ENCODE assay signal across 24 cellular contexts in genomic region chr14:22220427-22220826, GRCh38.
A peak's percentile ranks its signal among the peaks of the same experiment; 100 is the strongest.
DNase-seq lines count a peak whose midpoint lies in the region; ATAC-seq and TF ChIP-seq lines count a peak whose summit lies in the region.
"Had no signal": no experiment of that assay in that cellular context is flagged by ENCODE, and none has a peak within 500 bp of the region (broad histone marks: within the 10 kb centered on the region; RNA-seq: fewer than 3 reads in every experiment).

No MANE protein-coding gene starts in this region.

- no peak overlapping the region for H3K4me2 ChIP-seq in PC-3 (ENCODE audit: low read length)

- CTCF ChIA-PET in PC-3 (lab: Charles Lee), result interaction anchor here (0.7 to 2.3 kb wide), 7 partner anchors 18 to 160 kb away, joined by 3 to 13 read pairs (median 6); no protein-coding TSS in a partner anchor
- CTCF ChIA-PET in activated CD4-positive, alpha-beta memory T cell treated with anti-CD3 and anti-CD28 coated beads for 36 hours (lab: Charles Lee), result no interaction called here

- H3K27me3 Mint-ChIP-seq in activated CD4-positive, alpha-beta memory T cell treated with anti-CD3 and anti-CD28 coated beads for 36 hours, result no peaks in the 10 kb centered on the region
- no peaks in the 10 kb centered on the region for H3K27me3 Mint-ChIP-seq in T-helper 2 cell treated with Interferon-gamma antibody and Interleukin-4, amounts not matched to agents 5 μg/mL and 100 μg/mL, for 36 hours (ENCODE audit: low read depth)
- H3K27me3 Mint-ChIP-seq: activated CD4-positive, alpha-beta memory T cell treated with anti-CD3 and anti-CD28 coated beads, Interleukin-2, amount 10 ng/mL, durations not matched to agents 7 days and 5 days; T-cell had no signal

- H3K4me3 Mint-ChIP-seq in activated CD4-positive, alpha-beta memory T cell treated with anti-CD3 and anti-CD28 coated beads for 36 hours, result no peak overlapping the region
- H3K4me3 Mint-ChIP-seq in T-helper 2 cell treated with Interferon-gamma antibody and Interleukin-4, amounts not matched to agents 5 μg/mL and 100 μg/mL, for 36 hours, result no peak overlapping the region
- H3K4me3 Mint-ChIP-seq: activated CD4-positive, alpha-beta memory T cell treated with anti-CD3 and anti-CD28 coated beads, Interleukin-2, amount 10 ng/mL, durations not matched to agents 7 days and 5 days; B cell; nephron; T-cell had no signal

- H2AFZ ChIP-seq in PC-3 (ENCODE audit: low read length), result no peak overlapping the region

- ATAC-seq in PC-3, result peak; percentile 96
- ATAC-seq: psoas muscle, T-cell had no signal

- no peaks in the 10 kb centered on the region for H3K79me2 ChIP-seq in PC-3 (ENCODE audit: low read length)

- no peaks in the 10 kb centered on the region for H3K36me3 Mint-ChIP-seq in activated CD4-positive, alpha-beta memory T cell treated with anti-CD3 and anti-CD28 coated beads for 36 hours
- H3K36me3 Mint-ChIP-seq in T-helper 2 cell treated with Interferon-gamma antibody and Interleukin-4, amounts not matched to agents 5 μg/mL and 100 μg/mL, for 36 hours (ENCODE audit: low read depth), result no peaks in the 10 kb centered on the region
- H3K36me3 Mint-ChIP-seq: T-cell had no signal

- TF ChIP-seq CTCF in PC-3 (conservative IDR thresholded peaks at IDR 0.05; ENCODE audit: low read depth, low read length), result peak; percentile 61
- no peak for TF ChIP-seq CTCF in cardiac fibroblast (IDR thresholded peaks at IDR 0.05; ENCODE audit: low read depth, low read length)

- POLR2A ChIA-PET in PC-3 (lab: Charles Lee; ENCODE audit: unreplicated experiment), result interaction anchor here (0.6 kb wide), 1 partner anchor 114 kb away, joined by 5 read pairs; no protein-coding TSS in a partner anchor
- POLR2A ChIA-PET in activated CD4-positive, alpha-beta memory T cell treated with anti-CD3 and anti-CD28 coated beads for 36 hours (lab: Charles Lee), result no interaction called here

- no peaks in the 10 kb centered on the region for H3K9me3 ChIP-seq in PC-3 (ENCODE audit: low read length)
- H3K9me3 ChIP-seq: esophagus squamous epithelium, Peyer's patch, psoas muscle, uterus had no signal

- no peak overlapping the region for H3K27ac Mint-ChIP-seq in activated CD4-positive, alpha-beta memory T cell treated with anti-CD3 and anti-CD28 coated beads for 36 hours
- H3K27ac Mint-ChIP-seq in T-helper 2 cell treated with Interferon-gamma antibody and Interleukin-4, amounts not matched to agents 5 μg/mL and 100 μg/mL, for 36 hours, result no peak overlapping the region
- H3K27ac Mint-ChIP-seq: activated CD4-positive, alpha-beta memory T cell treated with anti-CD3 and anti-CD28 coated beads, Interleukin-2, amount 10 ng/mL, durations not matched to agents 7 days and 5 days; B cell; nephron had no signal

- no peaks in the 10 kb centered on the region for H3K36me3 ChIP-seq in PC-3 (ENCODE audit: low read depth, low read length)
- H3K36me3 ChIP-seq: esophagus squamous epithelium, Peyer's patch, uterus, WERI-Rb-1 had no signal

- H3K4me1 Mint-ChIP-seq in activated CD4-positive, alpha-beta memory T cell treated with anti-CD3 and anti-CD28 coated beads for 36 hours (ENCODE audit: low read depth), result peaks cover 10% of the 10 kb centered on the region
- peaks cover 6% of the 10 kb centered on the region for H3K4me1 Mint-ChIP-seq in T-helper 2 cell treated with Interferon-gamma antibody and Interleukin-4, amounts not matched to agents 5 μg/mL and 100 μg/mL, for 36 hours (ENCODE audit: low read depth)
- H3K4me1 Mint-ChIP-seq: nephron had no signal

- H3K9ac ChIP-seq in PC-3 (ENCODE audit: low read length), result no peak overlapping the region

- peak; percentile 9 for DNase-seq in H4 (ENCODE audit: low spot score)
- peak; percentile 68 for DNase-seq in PC-3
- peak; percentile 1 to 43 for DNase-seq in cardiac fibroblast (ENCODE audit: low read depth in 2 of 2)
- DNase-seq in kidney tubule cell (ENCODE audit: low spot score), result peak; percentile 31
- no peak for DNase-seq in activated CD4-positive, alpha-beta memory T cell treated with anti-CD3 and anti-CD28 coated beads for 36 hours
- no peak for DNase-seq in NCI-H1930 (lab: John Stamatoyannopoulos, UW)
- DNase-seq in NOMO-1 treated with dmso at 0.1 percent for 144 hours (lab: John Stamatoyannopoulos, UW; ENCODE audit: unreplicated experiment), result no peak
- no peak for DNase-seq in T-helper 2 cell treated with Interferon-gamma antibody and Interleukin-4, amounts not matched to agents 5 μg/mL and 100 μg/mL, for 36 hours (ENCODE audit: low spot score)
- DNase-seq: activated CD4-positive, alpha-beta memory T cell treated with anti-CD3 and anti-CD28 coated beads, Interleukin-2, amount 10 ng/mL, durations not matched to agents 7 days and 5 days; activated naive CD4-positive, alpha-beta T cell treated with Interleukin-2 at 50 U/mL for 16 hours; activated T-cell treated with anti-CD3 and anti-CD28 coated beads, Interleukin-2, amount 50 U/mL, for 1 hour; Calu3; esophagus squamous epithelium; NCI-H146; NCI-H774; Peyer's patch; psoas muscle; stimulated activated CD4-positive, alpha-beta T cell treated with anti-CD3 and anti-CD28 coated beads, Interleukin-4, amount 100 ng/mL, for 4 hours; substantia nigra; T-cell; uterus; WERI-Rb-1 had no signal

- intact Hi-C loops in PC-3 (cut with micrococcal nuclease), result loop anchor here (2.0 kb wide), 3 partner anchors 82 to 250 kb away; no protein-coding TSS in a partner anchor
- intact Hi-C loops in activated CD4-positive, alpha-beta memory T cell treated with anti-CD3 and anti-CD28 coated beads for 36 hours (cut with micrococcal nuclease), result loop anchor here (2.0 to 5.0 kb wide), 2 partner anchors 20 to 352 kb away; no protein-coding TSS in a partner anchor

- H4K20me1 ChIP-seq in PC-3 (ENCODE audit: low read length), result no peaks in the 10 kb centered on the region

- BruUV-seq in PC-3 (replicated peaks; lab: Mats Ljungman, UMichigan), result no TSS peak

- H3K4me3 ChIP-seq in PC-3 (ENCODE audit: low read length) (no peak overlapping the region), cardiac fibroblast (replicated peaks in 1 of 2; ENCODE audit: low read depth in 2 of 2, low read length in 2 of 2) (no peak overlapping the region)
- H3K4me3 ChIP-seq: esophagus squamous epithelium, Peyer's patch, psoas muscle, uterus had no signal

- H3K9me2 ChIP-seq in PC-3 (replicated peaks; ENCODE audit: low read length), result no peaks in the 10 kb centered on the region

- no peak overlapping the region for H3K27ac ChIP-seq in PC-3 (ENCODE audit: low read length)
- H3K27ac ChIP-seq: esophagus squamous epithelium, Peyer's patch, psoas muscle, uterus, WERI-Rb-1 had no signal

- H3K9me3 Mint-ChIP-seq in activated CD4-positive, alpha-beta memory T cell treated with anti-CD3 and anti-CD28 coated beads for 36 hours, result no peaks in the 10 kb centered on the region
- no peaks in the 10 kb centered on the region for H3K9me3 Mint-ChIP-seq in T-helper 2 cell treated with Interferon-gamma antibody and Interleukin-4, amounts not matched to agents 5 μg/mL and 100 μg/mL, for 36 hours
- H3K9me3 Mint-ChIP-seq: activated CD4-positive, alpha-beta memory T cell treated with anti-CD3 and anti-CD28 coated beads, Interleukin-2, amount 10 ng/mL, durations not matched to agents 7 days and 5 days; nephron; T-cell had no signal

- H3K27me3 ChIP-seq in PC-3 (ENCODE audit: low read length), result no peaks in the 10 kb centered on the region
- H3K27me3 ChIP-seq: Peyer's patch, uterus had no signal

- peaks cover 2% of the 10 kb centered on the region for H3K4me1 ChIP-seq in PC-3 (ENCODE audit: insufficient read depth, low read length)
- H3K4me1 ChIP-seq: esophagus squamous epithelium, Peyer's patch, psoas muscle, uterus had no signal

- H3F3A ChIP-seq in PC-3 (ENCODE audit: low read length, unreplicated experiment), result no peaks in the 10 kb centered on the region

Comparison
In these comparisons a context has a peak if more than half of its experiments do, and no peak if none do; other contexts are left out.
1. DNase-seq: peak in H4 (single experiment), PC-3 (single experiment), cardiac fibroblast (2 of 2) and kidney tubule cell (single experiment); none in activated CD4-positive, alpha-beta memory T cell treated with anti-CD3 and anti-CD28 coated beads for 36 hours (single experiment), NCI-H1930 (0 of 2), NOMO-1 treated with dmso at 0.1 percent for 144 hours (single experiment) and T-helper 2 cell treated with Interferon-gamma antibody and Interleukin-4, amounts not matched to agents 5 μg/mL and 100 μg/mL, for 36 hours (single experiment).